Comparison of ENCODE assay signal across 8 cellular contexts in genomic region chr11:44871682-44872081, GRCh38.
A peak's percentile ranks its signal among the peaks of the same experiment; 100 is the strongest.
DNase-seq lines count a peak whose midpoint lies in the region; ATAC-seq and TF ChIP-seq lines count a peak whose summit lies in the region.
"Not testable (repeated sequence)": the region's sequence is repeated elsewhere in the genome, so short reads cannot be mapped to it uniquely, and the experiment has no call there.

No MANE protein-coding gene starts in this region.

- H3K36me3 Mint-ChIP-seq in memory B cell: not testable (repeated sequence)

- TF ChIP-seq CTCF in GM10266 (IDR thresholded peaks at IDR 0.05; ENCODE audit: control insufficient read depth, insufficient read depth, low read depth, missing control alignments): not testable (repeated sequence)

- H3K9me3 Mint-ChIP-seq in memory B cell: not testable (repeated sequence)

- H3K27ac Mint-ChIP-seq in memory B cell: not testable (repeated sequence)

- not testable (repeated sequence) for H3K4me1 Mint-ChIP-seq in memory B cell

- not testable (repeated sequence) for H3K4me3 Mint-ChIP-seq in memory B cell

- not testable (repeated sequence) for H3K27me3 Mint-ChIP-seq in memory B cell

- DNase-seq in GM10266 (ENCODE audit: extremely low spot score) (peak; percentile 42), NOMO-1 (lab: John Stamatoyannopoulos, UW; ENCODE audit: unreplicated experiment in 2 of 2) (peak; percentile 42 to 78), memory B cell (ENCODE audit: low spot score in 2 of 2) (peak in 1 of 2 donors; percentile 11)

- ATAC-seq in GM18868 (IDR thresholded peaks at IDR 0.05; ENCODE audit: unreplicated experiment) (peak; percentile 96), GM19455 (IDR thresholded peaks at IDR 0.05; ENCODE audit: unreplicated experiment) (peak; percentile 89), GM21786 (IDR thresholded peaks at IDR 0.05; ENCODE audit: unreplicated experiment) (peak; percentile 94), HG03039 (IDR thresholded peaks at IDR 0.05; ENCODE audit: unreplicated experiment) (peak; percentile 75), HG03442 (IDR thresholded peaks at IDR 0.05; ENCODE audit: unreplicated experiment) (peak; percentile 93), memory B cell (ENCODE audit: low read depth) (peak; percentile 99)
